ENCODE assay signal across 34 cellular contexts in genomic region chr6:70325009-70325408, GRCh38. TPM values are rescaled to one million over a fixed set of nuclear protein-coding genes. Genes with fewer than 3 reads are reported as not detected.
"Had no signal": no experiment of that assay in that cellular context is flagged by ENCODE, and none has a peak within 500 bp of the region (broad histone marks: within the 10 kb centered on the region; RNA-seq: fewer than 3 reads in every experiment).

No MANE protein-coding gene starts in this region.

- H3K9me3 ChIP-seq: esophagus muscularis mucosa, gastrocnemius medialis, heart left ventricle had no signal

- H3K4me3 Mint-ChIP-seq: activated B cell treated with CpG ODN at 0.5 μM for 24 hours; activated CD8-positive, alpha-beta T cell treated with anti-CD3 and anti-CD28 coated beads for 36 hours; activated naive CD8-positive, alpha-beta T cell; activated T-cell treated with anti-CD3 and anti-CD28 coated beads, Interleukin-2, amount 50 U/mL, for 4 hours; activated T-helper 17 cell treated with anti-CD3 and anti-CD28 coated beads, Interleukin-2, amount 50 U/mL, for 72 hours; central memory CD8-positive, alpha-beta T cell; effector memory CD8-positive, alpha-beta T cell; T-helper 17 cell; T-helper 2 cell treated with Interferon-gamma antibody and Interleukin-4, amounts not matched to agents 5 μg/mL and 100 μg/mL, for 36 hours had no signal

- ATAC-seq: activated CD4-positive, CD25-positive, alpha-beta regulatory T cell treated with anti-CD3 and anti-CD28 coated beads, Interleukin-2, amount 50 U/mL, for 24 hours; activated CD8-positive, alpha-beta T cell treated with anti-CD3 and anti-CD28 coated beads for 36 hours; activated T-cell treated with anti-CD3 and anti-CD28 coated beads, Interleukin-2, amount 50 U/mL, for 4 hours; activated T-helper 17 cell treated with anti-CD3 and anti-CD28 coated beads, Interleukin-2, amount 50 U/mL, for 72 hours; effector memory CD8-positive, alpha-beta T cell; foreskin keratinocyte; gastrocnemius medialis; heart left ventricle; T-helper 17 cell had no signal

- H3K4me1 Mint-ChIP-seq: activated B cell treated with CpG ODN at 0.5 μM for 24 hours; activated T-helper 17 cell treated with anti-CD3 and anti-CD28 coated beads, Interleukin-2, amount 50 U/mL, for 72 hours; central memory CD8-positive, alpha-beta T cell; T-helper 17 cell had no signal

- H3K4me3 ChIP-seq: esophagus muscularis mucosa, gastrocnemius medialis, heart left ventricle had no signal

- FAIRE-seq: astrocyte, bronchial epithelial cell, colon had no signal

- H3K36me3 ChIP-seq: brain microvascular endothelial cell, esophagus muscularis mucosa, gastrocnemius medialis, heart left ventricle, WERI-Rb-1 had no signal

- H3K27me3 Mint-ChIP-seq: activated CD8-positive, alpha-beta T cell treated with anti-CD3 and anti-CD28 coated beads for 36 hours had no signal

- H3K27ac ChIP-seq: brain microvascular endothelial cell, esophagus muscularis mucosa, foreskin keratinocyte, gastrocnemius medialis, heart left ventricle, WERI-Rb-1 had no signal

- H3K9me3 Mint-ChIP-seq: activated B cell treated with CpG ODN at 0.5 μM for 24 hours; activated CD8-positive, alpha-beta T cell treated with anti-CD3 and anti-CD28 coated beads for 36 hours; activated T-cell treated with anti-CD3 and anti-CD28 coated beads, Interleukin-2, amount 50 U/mL, for 4 hours; activated T-helper 17 cell treated with anti-CD3 and anti-CD28 coated beads, Interleukin-2, amount 50 U/mL, for 72 hours; central memory CD8-positive, alpha-beta T cell; effector memory CD8-positive, alpha-beta T cell; T-helper 2 cell treated with Interferon-gamma antibody and Interleukin-4, amounts not matched to agents 5 μg/mL and 100 μg/mL, for 36 hours had no signal

- DNase-seq: activated B cell treated with CpG ODN at 0.5 μM for 24 hours; activated CD4-positive, alpha-beta T cell treated with anti-CD3 and anti-CD28 coated beads for 48 hours; activated CD4-positive, alpha-beta T cell treated with anti-CD3 and anti-CD28 coated beads, Interleukin-2, amount 50 U/mL, for 1 hour; activated CD4-positive, alpha-beta T cell treated with anti-CD3 and anti-CD28 coated beads, Interleukin-2, amount 50 U/mL, for 48 hours; activated CD8-positive, alpha-beta memory T cell treated with anti-CD3 and anti-CD28 coated beads for 24 hours; activated CD8-positive, alpha-beta T cell treated with anti-CD3 and anti-CD28 coated beads for 36 hours; activated effector memory CD4-positive, alpha-beta T cell treated with Interleukin-2 at 50 U/mL for 16 hours; activated gamma-delta T cell treated with Interleukin-2 at 50 U/mL for 16 hours; activated naive CD4-positive, alpha-beta T cell treated with anti-CD3 and anti-CD28 coated beads, Interleukin-2, amount 50 U/mL, for 16 hours; activated naive CD4-positive, alpha-beta T cell treated with Interleukin-2 at 50 U/mL for 16 hours; activated T-cell treated with anti-CD3 and anti-CD28 coated beads, Interleukin-2, amount 50 U/mL, for 4 hours; amniotic stem cell; brain microvascular endothelial cell; cortex of kidney; dermis blood vessel endothelial cell; effector CD4-positive, alpha-beta T cell; effector memory CD8-positive, alpha-beta T cell; erythroblast; foreskin keratinocyte; gastrocnemius medialis; glutamatergic neuron; heart left ventricle; T-helper 17 cell; T1000; WERI-Rb-1 had no signal

- H3K4me1 ChIP-seq: esophagus muscularis mucosa, foreskin keratinocyte, gastrocnemius medialis had no signal

- H3K36me3 Mint-ChIP-seq: activated naive CD8-positive, alpha-beta T cell had no signal

- H3K27ac Mint-ChIP-seq: activated B cell treated with CpG ODN at 0.5 μM for 24 hours; activated CD8-positive, alpha-beta T cell treated with anti-CD3 and anti-CD28 coated beads for 36 hours; activated naive CD8-positive, alpha-beta T cell; activated T-helper 17 cell treated with anti-CD3 and anti-CD28 coated beads, Interleukin-2, amount 50 U/mL, for 72 hours; effector memory CD8-positive, alpha-beta T cell; T-helper 17 cell; T-helper 2 cell treated with Interferon-gamma antibody and Interleukin-4, amounts not matched to agents 5 μg/mL and 100 μg/mL, for 36 hours had no signal

- H3K27me3 ChIP-seq: esophagus muscularis mucosa, gastrocnemius medialis, heart left ventricle had no signal

RNA-seq across cellular contexts. Expression of gene COL9A1, which starts 22.1 kb away (rescaled TPM):
- total RNA-seq: activated B cell treated with CpG ODN at 0.5 μM for 24 hours; activated CD8-positive, alpha-beta T cell treated with anti-CD3 and anti-CD28 coated beads for 36 hours; activated T-cell treated with anti-CD3 and anti-CD28 coated beads, Interleukin-2, amount 50 U/mL, for 4 hours; bronchial epithelial cell; dermis blood vessel endothelial cell; foreskin keratinocyte; gastrocnemius medialis; T-helper 17 cell had no signal
- polyA plus RNA-seq: foreskin keratinocyte had no signal
